20 cellular contexts compared by ENCODE assay signal in the genomic region with DNA sequence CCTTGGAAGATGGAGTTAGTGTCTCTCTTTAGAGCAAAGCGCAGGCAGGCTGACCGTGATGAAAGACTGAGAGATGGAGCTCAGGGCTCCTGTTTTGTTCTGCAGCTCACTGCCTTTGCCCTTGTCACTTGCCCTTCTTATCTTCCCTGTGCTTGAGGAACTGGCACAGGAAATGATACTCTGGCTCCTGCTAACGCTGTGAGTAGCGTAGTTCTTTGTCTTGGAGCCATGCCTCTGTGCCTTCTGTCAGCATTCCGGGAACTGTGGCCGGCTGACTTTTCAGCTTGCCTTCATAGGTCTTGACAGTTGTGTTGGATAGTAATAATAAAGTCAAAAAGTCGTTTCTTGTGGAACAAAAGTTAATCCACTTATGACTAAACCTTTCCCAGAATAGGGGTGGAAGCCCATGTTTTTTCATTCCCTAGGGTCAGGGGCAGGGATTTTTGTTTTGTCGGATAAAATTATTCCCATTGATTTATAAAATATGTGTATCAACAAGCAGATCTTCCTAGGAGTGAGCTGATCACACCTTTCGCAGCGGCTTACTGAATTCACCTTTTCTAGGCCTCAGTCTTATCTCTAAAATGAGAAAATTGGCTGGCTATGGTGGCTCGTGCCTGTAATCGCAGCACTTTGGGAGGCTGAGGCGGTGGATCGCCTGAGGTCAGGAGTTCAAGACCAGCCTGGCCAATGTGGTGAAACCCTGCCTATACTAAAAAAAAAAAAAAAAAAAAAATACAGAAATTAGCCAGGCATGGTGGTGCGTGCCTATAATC. TPM values are rescaled to one million over a fixed set of nuclear protein-coding genes. Genes with fewer than 3 reads are reported as not detected.
DNase-seq lines count a peak whose midpoint lies in the region; ATAC-seq lines count a peak whose summit lies in the region.
"Had no signal": no experiment of that assay in that cellular context is flagged by ENCODE, and none has a peak within 500 bp of the region (broad histone marks: within the 10 kb centered on the region; RNA-seq: fewer than 3 reads in every experiment).

No MANE protein-coding gene starts in this region.

- ATAC-seq in left lobe of liver: peak; percentile 49
- no peak for ATAC-seq in HG03045 (IDR thresholded peaks at IDR 0.05; ENCODE audit: unreplicated experiment)
- no peak for ATAC-seq in HG03521 (IDR thresholded peaks at IDR 0.05; ENCODE audit: unreplicated experiment)
- ATAC-seq: HCT116, natural killer cell had no signal

- H3K9me3 ChIP-seq in skeletal muscle tissue (ENCODE audit: control insufficient read depth in 3 of 3, low read length in 3 of 3): no peaks in the 10 kb centered on the region
- H3K9me3 ChIP-seq: suprapubic skin had no signal

- H3K27ac Mint-ChIP-seq in dendritic cell treated with granulocyte-macrophage colony-stimulating factor and Interleukin-4, amounts not matched to agents 40 ng/mL and 50 ng/mL, for 4 days: peak overlapping the region; percentile 66
- H3K27ac Mint-ChIP-seq: activated CD4-positive, alpha-beta memory T cell treated with anti-CD3 and anti-CD28 coated beads for 36 hours; CD4-positive, alpha-beta memory T cell; natural killer cell; progenitor cell of endocrine pancreas had no signal

- no peaks in the 10 kb centered on the region for H3K36me3 Mint-ChIP-seq in dendritic cell treated with granulocyte-macrophage colony-stimulating factor and Interleukin-4, amounts not matched to agents 40 ng/mL and 50 ng/mL, for 4 days (ENCODE audit: low read depth)
- H3K36me3 Mint-ChIP-seq: activated CD4-positive, alpha-beta memory T cell treated with anti-CD3 and anti-CD28 coated beads for 36 hours; natural killer cell had no signal

- H3K4me3 ChIP-seq in skeletal muscle tissue (ENCODE audit: low read length in 3 of 3): no peak overlapping the region
- H3K4me3 ChIP-seq: suprapubic skin had no signal

- peaks cover 18 to 31% (median 23%) of the 10 kb centered on the region in 3 donors for H3K4me1 ChIP-seq in skeletal muscle tissue (ENCODE audit: control insufficient read depth in 3 of 3, insufficient read depth in 3 of 3, low read length in 3 of 3)
- H3K4me1 ChIP-seq: suprapubic skin had no signal

- no peaks in the 10 kb centered on the region for H3K27me3 Mint-ChIP-seq in dendritic cell treated with granulocyte-macrophage colony-stimulating factor and Interleukin-4, amounts not matched to agents 40 ng/mL and 50 ng/mL, for 4 days
- H3K27me3 Mint-ChIP-seq: activated CD4-positive, alpha-beta memory T cell treated with anti-CD3 and anti-CD28 coated beads for 36 hours; CD4-positive, alpha-beta memory T cell; progenitor cell of endocrine pancreas had no signal

- intact Hi-C loops in dendritic cell treated with granulocyte-macrophage colony-stimulating factor and Interleukin-4, amounts not matched to agents 40 ng/mL and 50 ng/mL, for 4 days (cut with micrococcal nuclease): loop anchor here (5.0 kb wide), 1 partner anchor 128 kb away; no protein-coding TSS in a partner anchor

- no peaks in the 10 kb centered on the region for H3K9me3 Mint-ChIP-seq in dendritic cell treated with granulocyte-macrophage colony-stimulating factor and Interleukin-4, amounts not matched to agents 40 ng/mL and 50 ng/mL, for 4 days
- H3K9me3 Mint-ChIP-seq: activated CD4-positive, alpha-beta memory T cell treated with anti-CD3 and anti-CD28 coated beads for 36 hours; CD4-positive, alpha-beta memory T cell; natural killer cell had no signal

- no peaks in the 10 kb centered on the region for H3K27me3 ChIP-seq in skeletal muscle tissue (ENCODE audit: control insufficient read depth in 3 of 3, insufficient read depth in 3 of 3, low read length in 3 of 3)
- H3K27me3 ChIP-seq: suprapubic skin had no signal

- DNase-seq in NCI-H446 treated with DMSO at 0.1 percent for 48 hours (lab: John Stamatoyannopoulos, UW) (peak; percentile 61), left lobe of liver (ENCODE audit: low spot score) (no peak), NCI-H1048 (lab: John Stamatoyannopoulos, UW) (no peak), AG08396 (ENCODE audit: low spot score) (no peak)
- DNase-seq: activated CD4-positive, alpha-beta memory T cell treated with anti-CD3 and anti-CD28 coated beads for 36 hours; activated T-cell treated with anti-CD3 and anti-CD28 coated beads for 4 hours; amniotic stem cell; CD4-positive, alpha-beta memory T cell; DMS153; MM.1S; natural killer cell; NCI-H226 had no signal

- peaks cover 34% of the 10 kb centered on the region for H3K4me1 Mint-ChIP-seq in dendritic cell treated with granulocyte-macrophage colony-stimulating factor and Interleukin-4, amounts not matched to agents 40 ng/mL and 50 ng/mL, for 4 days (ENCODE audit: low read depth)

- peak overlapping the region; percentile 10 for H3K27ac ChIP-seq in skeletal muscle tissue (ENCODE audit: low read depth, low read length)
- H3K27ac ChIP-seq: HL-60, suprapubic skin had no signal

- H3K4me3 Mint-ChIP-seq in dendritic cell treated with granulocyte-macrophage colony-stimulating factor and Interleukin-4, amounts not matched to agents 40 ng/mL and 50 ng/mL, for 4 days: no peak overlapping the region
- H3K4me3 Mint-ChIP-seq: activated CD4-positive, alpha-beta memory T cell treated with anti-CD3 and anti-CD28 coated beads for 36 hours; CD4-positive, alpha-beta memory T cell; natural killer cell had no signal

- H3K9ac ChIP-seq in skeletal muscle tissue (ENCODE audit: low read depth in 1 of 3, low read length in 3 of 3): peak overlapping the region in 1 of 3 donors; percentile 14

- H3K36me3 ChIP-seq in skeletal muscle tissue (ENCODE audit: control insufficient read depth in 3 of 3, insufficient read depth in 3 of 3, low read length in 3 of 3): no peaks in the 10 kb centered on the region
- H3K36me3 ChIP-seq: suprapubic skin had no signal

RNA-seq across cellular contexts. Expression of a gene that starts 16.6 kb away (rescaled TPM):
- total RNA-seq in left lobe of liver: 0.15 TPM
- total RNA-seq in skeletal muscle tissue: under 0.01 TPM
